Comparison of ENCODE assay signal across 9 cellular contexts in the genomic region with DNA sequence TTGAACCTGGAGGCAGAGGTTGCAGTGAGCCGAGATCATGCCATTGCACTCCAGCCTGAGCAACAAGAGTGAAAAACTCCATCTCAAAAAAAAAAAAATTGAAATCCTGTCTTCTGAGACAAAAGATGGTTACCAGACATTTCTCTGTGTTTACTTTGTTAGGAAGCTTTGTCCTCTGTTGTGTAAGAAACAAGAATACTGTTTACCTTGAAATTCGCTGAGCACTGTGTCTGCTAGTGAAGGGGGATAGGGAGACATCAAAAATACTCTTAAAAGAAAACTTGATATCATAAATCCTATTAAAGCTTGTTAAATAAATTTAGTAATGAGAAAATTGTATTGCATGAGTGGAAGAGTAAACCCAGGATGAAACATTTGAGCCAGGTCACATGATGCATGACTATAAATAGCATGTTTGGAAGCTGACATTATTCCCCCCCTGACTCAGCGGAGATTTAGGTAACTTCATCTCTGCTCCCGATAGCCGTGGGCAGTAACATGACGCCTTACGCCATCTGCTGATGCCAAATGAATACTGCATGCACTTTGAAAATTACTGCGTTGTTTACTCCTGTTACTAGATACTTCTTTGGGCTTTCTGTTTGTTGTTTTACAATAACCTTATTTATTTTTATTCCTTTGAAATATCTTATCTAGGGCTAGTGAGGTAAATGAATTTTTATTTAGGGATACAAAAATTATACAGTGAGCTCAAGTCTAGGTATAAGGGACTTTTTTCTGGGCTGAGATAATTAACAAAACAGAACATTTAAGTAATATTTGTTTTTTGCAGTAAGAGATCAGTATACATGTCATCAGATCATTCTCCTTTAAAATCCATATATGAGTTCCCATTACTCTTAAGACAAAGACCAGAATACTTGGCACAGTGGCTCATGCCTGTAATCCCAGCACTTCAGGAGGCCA.
DNase-seq lines count a peak whose midpoint lies in the region; ATAC-seq, FAIRE-seq and TF ChIP-seq lines count a peak whose summit lies in the region.
"Had no signal": no experiment of that assay in that cellular context is flagged by ENCODE, and none has a peak within 500 bp of the region (broad histone marks: within the 10 kb centered on the region; RNA-seq: fewer than 3 reads in every experiment).

No MANE protein-coding gene starts in this region.

- H3K27ac ChIP-seq in HEK293 (ENCODE audit: extremely low read depth, low read depth, low read length): no peak overlapping the region

- no TSS peak for BruUV-seq in MCF 10A (replicated peaks; lab: Mats Ljungman, UMichigan)

- H3K36me3 Mint-ChIP-seq in T-helper 2 cell treated with Interferon-gamma antibody and Interleukin-4, amounts not matched to agents 5 μg/mL and 100 μg/mL, for 36 hours (ENCODE audit: low read depth): peaks cover 7% of the 10 kb centered on the region
- H3K36me3 Mint-ChIP-seq in MCF 10A (ENCODE audit: insufficient read depth, unreplicated experiment): peaks cover 83% of the 10 kb centered on the region

- no peaks in the 10 kb centered on the region for H3K9me3 Mint-ChIP-seq in T-helper 2 cell treated with Interferon-gamma antibody and Interleukin-4, amounts not matched to agents 5 μg/mL and 100 μg/mL, for 36 hours
- H3K9me3 Mint-ChIP-seq in MCF 10A (ENCODE audit: unreplicated experiment): no peaks in the 10 kb centered on the region

- H3K4me1 Mint-ChIP-seq in T-helper 2 cell treated with Interferon-gamma antibody and Interleukin-4, amounts not matched to agents 5 μg/mL and 100 μg/mL, for 36 hours (ENCODE audit: low read depth): peaks cover 6% of the 10 kb centered on the region
- peaks cover 9% of the 10 kb centered on the region for H3K4me1 Mint-ChIP-seq in MCF 10A (ENCODE audit: insufficient read depth, unreplicated experiment)

- peaks cover 0 to 13% of the 10 kb centered on the region in 2 experiments; a peak in 2 of 3 replicates for H3K36me3 ChIP-seq in HEK293 (ENCODE audit: control insufficient read depth in 2 of 2, insufficient read depth in 1 of 2, low read length in 2 of 2)

- H3K9me3 ChIP-seq in HEK293 (ENCODE audit: control insufficient read depth, insufficient read depth, low read depth, low read length): no peaks in the 10 kb centered on the region

- no peak overlapping the region for H3K4me3 Mint-ChIP-seq in T-helper 2 cell treated with Interferon-gamma antibody and Interleukin-4, amounts not matched to agents 5 μg/mL and 100 μg/mL, for 36 hours
- H3K4me3 Mint-ChIP-seq in MCF 10A (ENCODE audit: unreplicated experiment): no peak overlapping the region

- FAIRE-seq in islet of Langerhans (lab: Jason Lieb, UNC): peak; percentile 99
- FAIRE-seq: colon had no signal

- ATAC-seq in GM18511 (IDR thresholded peaks at IDR 0.05; ENCODE audit: unreplicated experiment): no peak

- TF ChIP-seq CTCF in HEK293 (tag by site-specific recombination; IDR thresholded peaks at IDR 0.05) (peak; percentile 68), MCF 10A (IDR thresholded peaks at IDR 0.05; ENCODE audit: unreplicated experiment) (peak; percentile 84)

- peak; percentile 45 for DNase-seq in DMS114 treated with DMSO at 0.1 percent for 48 hours (lab: John Stamatoyannopoulos, UW; ENCODE audit: unreplicated experiment)
- peak; percentile 10 for DNase-seq in NCI-H187 treated with DMSO at 0.1 percent for 48 hours (lab: John Stamatoyannopoulos, UW)
- DNase-seq in T-helper 2 cell treated with Interferon-gamma antibody and Interleukin-4, amounts not matched to agents 5 μg/mL and 100 μg/mL, for 36 hours (ENCODE audit: low spot score): peak; percentile 47
- peak; percentile 94 for DNase-seq in MCF 10A (ENCODE audit: unreplicated experiment)
- peak; percentile 57 for DNase-seq in stimulated activated CD4-positive, alpha-beta T cell treated with anti-CD3 and anti-CD28 coated beads, Interleukin-15, amount 100 ng/mL, for 24 hours

- CTCF ChIA-PET in HEK293 (lab: Yijun Ruan, JAX): interaction anchor here (0.6 to 15.0 kb wide), 48 partner anchors 9 to 1539 kb away, joined by 3 to 255 read pairs (median 4); no protein-coding TSS in a partner anchor
- CTCF ChIA-PET in MCF 10A (lab: Yijun Ruan, JAX): interaction anchor here (0.6 to 13.2 kb wide), 37 partner anchors 9 to 765 kb away, joined by 3 to 237 read pairs (median 4); no protein-coding TSS in a partner anchor

- H3K27ac Mint-ChIP-seq in T-helper 2 cell treated with Interferon-gamma antibody and Interleukin-4, amounts not matched to agents 5 μg/mL and 100 μg/mL, for 36 hours: no peak overlapping the region
- H3K27ac Mint-ChIP-seq in MCF 10A (ENCODE audit: low read depth, unreplicated experiment): peak overlapping the region; percentile 93

- POLR2A ChIA-PET in HEK293 (lab: Yijun Ruan, JAX) (interaction anchor here (0.5 kb wide), 1 partner anchor 955 kb away, joined by 3 read pairs; no protein-coding TSS in a partner anchor), MCF 10A (lab: Yijun Ruan, JAX) (interaction anchor here (0.6 to 4.3 kb wide), 29 partner anchors 10 to 1215 kb away, joined by 3 to 56 read pairs (median 5); partner anchors contain the start of gene MAP3K20)

- no peak overlapping the region for H3K4me3 ChIP-seq in HEK293 (ENCODE audit: low read depth, low read length)

- no peaks in the 10 kb centered on the region for H3K4me1 ChIP-seq in HEK293 (ENCODE audit: control insufficient read depth, insufficient read depth, low read length)

- peaks cover 5% of the 10 kb centered on the region for H3K27me3 Mint-ChIP-seq in T-helper 2 cell treated with Interferon-gamma antibody and Interleukin-4, amounts not matched to agents 5 μg/mL and 100 μg/mL, for 36 hours (ENCODE audit: low read depth)
- no peaks in the 10 kb centered on the region for H3K27me3 Mint-ChIP-seq in MCF 10A (ENCODE audit: insufficient read depth, unreplicated experiment)

- intact Hi-C loops in MCF 10A (cut with micrococcal nuclease): loop anchor here (1.0 to 10.0 kb wide), 6 partner anchors 74 to 406 kb away; partner anchors contain the start of gene MAP3K20

TF ChIP-seq in HEK293, 187 proteins besides CTCF, POLR2A, EP300 and RAD21 (continues in another document):
- TF ChIP-seq, protein P1, sequence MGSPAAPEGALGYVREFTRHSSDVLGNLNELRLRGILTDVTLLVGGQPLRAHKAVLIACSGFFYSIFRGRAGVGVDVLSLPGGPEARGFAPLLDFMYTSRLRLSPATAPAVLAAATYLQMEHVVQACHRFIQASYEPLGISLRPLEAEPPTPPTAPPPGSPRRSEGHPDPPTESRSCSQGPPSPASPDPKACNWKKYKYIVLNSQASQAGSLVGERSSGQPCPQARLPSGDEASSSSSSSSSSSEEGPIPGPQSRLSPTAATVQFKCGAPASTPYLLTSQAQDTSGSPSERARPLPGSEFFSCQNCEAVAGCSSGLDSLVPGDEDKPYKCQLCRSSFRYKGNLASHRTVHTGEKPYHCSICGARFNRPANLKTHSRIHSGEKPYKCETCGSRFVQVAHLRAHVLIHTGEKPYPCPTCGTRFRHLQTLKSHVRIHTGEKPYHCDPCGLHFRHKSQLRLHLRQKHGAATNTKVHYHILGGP (tag by site-specific recombination; IDR thresholded peaks at IDR 0.05): no peak
- TF ChIP-seq PRDM10 (tag by site-specific recombination; IDR thresholded peaks at IDR 0.05): peak; percentile 88
- peak; percentile 44; the same call in 1 of the 2 replicates for TF ChIP-seq ZNF692 (tag by site-specific recombination; IDR thresholded peaks at IDR 0.05)
- no peak for TF ChIP-seq ZNF146 (tag by site-specific recombination; IDR thresholded peaks at IDR 0.05)
- TF ChIP-seq SP3 (tag by site-specific recombination; IDR thresholded peaks at IDR 0.05): no peak
- no peak for TF ChIP-seq RBAK (tag by site-specific recombination; IDR thresholded peaks at IDR 0.05)
- TF ChIP-seq ZFHX2 (tag by site-specific recombination; conservative IDR thresholded peaks at IDR 0.05): 0 out of 2 replicates have a peak, but pooled peaks have one; percentile 15
- TF ChIP-seq HOXD13 (CRISPR knock-in tag; IDR thresholded peaks at IDR 0.05; ENCODE audit: borderline replicate concordance): no peak
- TF ChIP-seq ZNF24 (tag by site-specific recombination; IDR thresholded peaks at IDR 0.05): 0 out of 2 replicates have a peak, but pooled peaks have one; percentile 29
- TF ChIP-seq SP2 (tag by site-specific recombination; IDR thresholded peaks at IDR 0.05): no peak

Comparison
In these comparisons a context has a peak if more than half of its experiments do, and no peak if none do; other contexts are left out.
1. DNase-seq: peak in every context shown above with its lines; median percentile 94 in MCF 10A; 57 in stimulated activated CD4-positive, alpha-beta T cell treated with anti-CD3 and anti-CD28 coated beads, Interleukin-15, amount 100 ng/mL, for 24 hours; 47 in T-helper 2 cell treated with Interferon-gamma antibody and Interleukin-4, amounts not matched to agents 5 μg/mL and 100 μg/mL, for 36 hours; 45 in DMS114 treated with DMSO at 0.1 percent for 48 hours; 10 in NCI-H187 treated with DMSO at 0.1 percent for 48 hours.